23 cellular contexts compared by ENCODE assay signal in the genomic region with DNA sequence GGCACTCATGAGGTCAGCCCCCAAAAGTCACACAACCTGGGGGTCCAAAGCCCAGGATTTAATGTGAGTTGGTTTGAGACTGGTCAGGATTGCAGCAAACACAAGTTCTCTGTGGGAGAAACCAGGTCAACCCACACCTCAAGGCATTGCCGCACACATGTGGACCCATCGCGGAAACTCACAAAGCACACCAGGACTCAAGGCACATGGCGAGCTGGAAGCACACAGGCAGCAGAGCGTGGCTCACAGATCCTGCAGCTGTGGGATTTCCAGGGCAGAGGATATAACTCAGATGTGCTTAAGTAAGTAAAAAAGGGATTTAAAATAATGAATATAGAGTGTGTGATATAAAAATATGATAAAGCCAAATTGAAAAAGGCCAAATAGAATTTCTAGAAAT.
"Had no signal": no experiment of that assay in that cellular context is flagged by ENCODE, and none has a peak within 500 bp of the region (broad histone marks: within the 10 kb centered on the region; RNA-seq: fewer than 3 reads in every experiment).

No MANE protein-coding gene starts in this region.

- H3K27me3 ChIP-seq: gastroesophageal sphincter had no signal

- H3K4me3 ChIP-seq: colonic mucosa, dorsolateral prefrontal cortex, gastroesophageal sphincter had no signal

- FAIRE-seq: bronchial epithelial cell, endothelial cell of umbilical vein, kidney, urothelium cell line had no signal

- DNase-seq: activated B cell treated with CpG ODN at 0.5 μM for 24 hours; activated CD4-positive, alpha-beta T cell treated with anti-CD3 and anti-CD28 coated beads, Interleukin-2, amount 50 U/mL, for 1 hour; activated effector memory CD4-positive, alpha-beta T cell treated with Interleukin-2 at 50 U/mL for 16 hours; activated naive CD4-positive, alpha-beta T cell treated with Interleukin-2 at 50 U/mL for 16 hours; activated T-cell treated with anti-CD3 and anti-CD28 coated beads for 4 hours; cerebellar nuclear complex; colonic mucosa; effector memory CD4-positive, alpha-beta T cell; hippocampal formation; kidney; naive B cell; stimulated activated naive CD4-positive, alpha-beta T cell treated with Interleukin-2 at 50 U/mL for 16 hours; T-helper 2 cell; trophoblast cell had no signal

- H3K4me1 ChIP-seq: colonic mucosa had no signal

- H3K36me3 ChIP-seq: colonic mucosa, gastroesophageal sphincter had no signal

- H3K27ac Mint-ChIP-seq: activated B cell treated with CpG ODN at 0.5 μM for 24 hours; activated naive CD8-positive, alpha-beta T cell; mesothelial cell of epicardium; progenitor cell of endocrine pancreas had no signal

- ATAC-seq: gastroesophageal sphincter, left colon had no signal

- H3K9me3 ChIP-seq: colonic mucosa, gastroesophageal sphincter had no signal

- H3K27ac ChIP-seq: colonic mucosa, dorsolateral prefrontal cortex had no signal

- H3K4me3 Mint-ChIP-seq: activated B cell treated with CpG ODN at 0.5 μM for 24 hours; activated naive CD8-positive, alpha-beta T cell; mesothelial cell of epicardium; naive B cell had no signal
